Comparison of ENCODE assay signal across 8 cellular contexts in genomic region chr1:154970631-154971340, GRCh38. TPM values are rescaled to one million over a fixed set of nuclear protein-coding genes. Genes with fewer than 3 reads are reported as not detected.
DNase-seq lines count a peak whose midpoint lies in the region; ATAC-seq and TF ChIP-seq lines count a peak whose summit lies in the region.

TSS of gene SHC1 (minus strand) at chr1:154970747. CDS start at chr1:154970526, 221 bp downstream.

- H3K4me2 ChIP-seq in neural progenitor cell = peak within 1 kb of the TSS; percentile 91

- peak within 1 kb of the TSS; percentile 51 for H3K27ac Mint-ChIP-seq in activated naive CD8-positive, alpha-beta T cell treated with anti-CD3 and anti-CD28 coated beads for 36 hours
- peak within 1 kb of the TSS; percentile 96 for H3K27ac Mint-ChIP-seq in neural progenitor cell

- no peak within 1 kb of the TSS for H2AFZ ChIP-seq in neural progenitor cell (replicated peaks)

- intact Hi-C loops in aorta (cut with DNase I) = loop anchor here in 1 of 2 donors (10.0 kb wide), 1 partner anchor 1176 kb away; no protein-coding TSS in a partner anchor

- 6 to 7% methylated on average over 15 of the region's 15 CpGs for WGBS in aorta, 2 donors

- H3K4me1 ChIP-seq in NT2/D1 (ENCODE audit: insufficient read depth, insufficient read length) = peaks cover 20% of the 10 kb centered on the region
- H3K4me1 ChIP-seq in neural progenitor cell = peaks cover 35% of the 10 kb centered on the region
- no peaks in the 10 kb centered on the region for H3K4me1 ChIP-seq in aorta (ENCODE audit: control insufficient read depth in 1 of 2, insufficient read depth in 2 of 2, low read length in 2 of 2)

- H3K27ac ChIP-seq in neural progenitor cell (peak within 1 kb of the TSS; percentile 43), aorta (ENCODE audit: low read depth in 1 of 2, low read length in 2 of 2) (peak within 1 kb of the TSS; percentile 72 to 98)

- TF ChIP-seq POLR2A in GM19193 (IDR thresholded peaks at IDR 0.05; ENCODE audit: extremely low read depth, insufficient read depth, insufficient read length) = peak; percentile 42

- H3K4me3 ChIP-seq in NT2/D1 (ENCODE audit: insufficient read length, low read depth) (peak within 1 kb of the TSS; percentile 77), neural progenitor cell (peak within 1 kb of the TSS; percentile 51), aorta (ENCODE audit: low read length in 2 of 2) (peak within 1 kb of the TSS in 1 of 2 donors; percentile 46)

- H3K9me3 ChIP-seq in NT2/D1 (ENCODE audit: insufficient read depth, low read length) = no peaks in the 10 kb centered on the region
- H3K9me3 ChIP-seq in neural progenitor cell (ENCODE audit: low read depth) = no peaks in the 10 kb centered on the region
- no peaks in the 10 kb centered on the region for H3K9me3 ChIP-seq in aorta (ENCODE audit: control insufficient read depth, low read length)

- peaks cover 44% of the 10 kb centered on the region for H3F3A ChIP-seq in neural progenitor cell (ENCODE audit: low read depth)

- H3K9me3 Mint-ChIP-seq in activated naive CD8-positive, alpha-beta T cell treated with anti-CD3 and anti-CD28 coated beads for 36 hours = no peaks in the 10 kb centered on the region
- H3K9me3 Mint-ChIP-seq in neural progenitor cell = no peaks in the 10 kb centered on the region

- H3K4me3 Mint-ChIP-seq in activated naive CD8-positive, alpha-beta T cell treated with anti-CD3 and anti-CD28 coated beads for 36 hours = peak within 1 kb of the TSS; percentile 43
- H3K4me3 Mint-ChIP-seq in neural progenitor cell = peak within 1 kb of the TSS; percentile 83

- ATAC-seq in aorta (ENCODE audit: low FRiP score) = peak; percentile 75
- ATAC-seq in HG03139 (IDR thresholded peaks at IDR 0.05; ENCODE audit: unreplicated experiment) = no peak

- H3K27me3 Mint-ChIP-seq in activated naive CD8-positive, alpha-beta T cell treated with anti-CD3 and anti-CD28 coated beads for 36 hours = no peaks in the 10 kb centered on the region
- peaks cover 3% of the 10 kb centered on the region for H3K27me3 Mint-ChIP-seq in neural progenitor cell (ENCODE audit: insufficient read depth, low read depth)

- H3K9ac ChIP-seq in NT2/D1 (ENCODE audit: insufficient read length, low read depth) = peak within 1 kb of the TSS; percentile 98
- H3K9ac ChIP-seq in neural progenitor cell = peak within 1 kb of the TSS; percentile 51

- H3K36me3 ChIP-seq in NT2/D1 (ENCODE audit: insufficient read depth, insufficient read length, low read length) (peaks cover 38% of the 10 kb centered on the region), neural progenitor cell (no peaks in the 10 kb centered on the region), aorta (ENCODE audit: control insufficient read depth in 1 of 2, insufficient read depth in 2 of 2, low read length in 1 of 2) (peaks cover 0 to 5% of the 10 kb centered on the region in 2 donors)

- peaks cover 30% of the 10 kb centered on the region for H3K4me1 Mint-ChIP-seq in activated naive CD8-positive, alpha-beta T cell treated with anti-CD3 and anti-CD28 coated beads for 36 hours
- H3K4me1 Mint-ChIP-seq in neural progenitor cell = peaks cover 40% of the 10 kb centered on the region

- H3K79me2 ChIP-seq in neural progenitor cell (ENCODE audit: low read depth) = peaks cover 54% of the 10 kb centered on the region

- TF ChIP-seq CTCF in neural progenitor cell (IDR thresholded peaks at IDR 0.05) = no peak

- DNase-seq in AG08395 (ENCODE audit: low spot score) = peak; percentile 96
- peak; percentile 96 for DNase-seq in NT2/D1 (ENCODE audit: low read depth, low spot score)
- DNase-seq in activated naive CD8-positive, alpha-beta T cell treated with anti-CD3 and anti-CD28 coated beads for 36 hours = no peak
- DNase-seq in glomerular endothelial cell (ENCODE audit: extremely low read depth, low read depth, low spot score) = no peak
- peak; percentile 96 for DNase-seq in neural progenitor cell (ENCODE audit: low spot score)
- peak; percentile 96 to 98 for DNase-seq in aorta

- H3K27me3 ChIP-seq in NT2/D1 (ENCODE audit: insufficient read depth, insufficient read length) (no peaks in the 10 kb centered on the region), neural progenitor cell (no peaks in the 10 kb centered on the region), aorta (ENCODE audit: control insufficient read depth in 1 of 2, insufficient read depth in 2 of 2, low read length in 1 of 2) (no peaks in the 10 kb centered on the region)

- H3K36me3 Mint-ChIP-seq in activated naive CD8-positive, alpha-beta T cell treated with anti-CD3 and anti-CD28 coated beads for 36 hours = peaks cover 6% of the 10 kb centered on the region
- peaks cover 7% of the 10 kb centered on the region for H3K36me3 Mint-ChIP-seq in neural progenitor cell

- peaks cover 14% of the 10 kb centered on the region for H4K20me1 ChIP-seq in neural progenitor cell (ENCODE audit: low read depth)

RNA-seq across cellular contexts. Expression of gene SHC1, which starts in this region (rescaled TPM):
- total RNA-seq in activated naive CD8-positive, alpha-beta T cell treated with anti-CD3 and anti-CD28 coated beads for 36 hours = 10 to 100 TPM; 34.7 to 38.4 TPM
- total RNA-seq in glomerular endothelial cell (300 and 313 TPM in 2 replicates), neural progenitor cell (ENCODE audit: low replicate concordance) (69.0 and 86.5 TPM in 2 replicates), aorta (100 to 1,000 TPM; 165 to 182 TPM)
- 100 to 1,000 TPM in 1 of 2 donors, 10 to 100 TPM in 1; 39.1 to 179 TPM for polyA plus RNA-seq in aorta

Comparison
In these comparisons a context has a peak if more than half of its experiments do, and no peak if none do; other contexts are left out.
1. DNase-seq: peak in AG08395 (single experiment), NT2/D1 (single experiment), neural progenitor cell (single experiment) and aorta (2 of 2); none in activated naive CD8-positive, alpha-beta T cell treated with anti-CD3 and anti-CD28 coated beads for 36 hours (single experiment) and glomerular endothelial cell (single experiment).